Comparison of ENCODE assay signal across 1 cellular context in the genomic region with DNA sequence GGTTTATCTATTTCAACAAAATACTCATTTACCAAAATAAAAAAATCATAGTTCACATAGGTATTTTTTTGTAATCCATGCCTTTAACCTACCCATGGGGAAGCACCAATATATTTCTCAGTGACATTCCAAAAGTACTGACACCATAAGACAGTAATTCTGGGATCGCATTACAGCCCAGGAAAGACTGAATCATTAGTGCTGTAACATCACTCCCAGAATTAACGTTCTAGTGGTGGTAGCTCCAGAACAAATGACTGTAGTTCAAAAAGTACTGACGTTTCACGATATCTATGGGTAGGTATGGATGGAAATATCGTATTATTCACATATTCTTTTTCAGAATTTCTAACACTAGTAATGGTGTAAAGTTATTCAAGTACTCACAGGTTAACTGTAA.
A peak's percentile ranks its signal among the peaks of the same experiment; 100 is the strongest.
TF ChIP-seq lines count a peak whose summit lies in the region.

No MANE protein-coding gene starts in this region.

TF ChIP-seq in SK-N-SH, 30 proteins besides CTCF, POLR2A, EP300 and RAD21 (continued from another document):
- TF ChIP-seq, protein P1, sequence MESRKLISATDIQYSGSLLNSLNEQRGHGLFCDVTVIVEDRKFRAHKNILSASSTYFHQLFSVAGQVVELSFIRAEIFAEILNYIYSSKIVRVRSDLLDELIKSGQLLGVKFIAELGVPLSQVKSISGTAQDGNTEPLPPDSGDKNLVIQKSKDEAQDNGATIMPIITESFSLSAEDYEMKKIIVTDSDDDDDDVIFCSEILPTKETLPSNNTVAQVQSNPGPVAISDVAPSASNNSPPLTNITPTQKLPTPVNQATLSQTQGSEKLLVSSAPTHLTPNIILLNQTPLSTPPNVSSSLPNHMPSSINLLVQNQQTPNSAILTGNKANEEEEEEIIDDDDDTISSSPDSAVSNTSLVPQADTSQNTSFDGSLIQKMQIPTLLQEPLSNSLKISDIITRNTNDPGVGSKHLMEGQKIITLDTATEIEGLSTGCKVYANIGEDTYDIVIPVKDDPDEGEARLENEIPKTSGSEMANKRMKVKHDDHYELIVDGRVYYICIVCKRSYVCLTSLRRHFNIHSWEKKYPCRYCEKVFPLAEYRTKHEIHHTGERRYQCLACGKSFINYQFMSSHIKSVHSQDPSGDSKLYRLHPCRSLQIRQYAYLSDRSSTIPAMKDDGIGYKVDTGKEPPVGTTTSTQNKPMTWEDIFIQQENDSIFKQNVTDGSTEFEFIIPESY (IDR thresholded peaks at IDR 0.05; ENCODE audit: borderline replicate concordance, low read depth): no peak
- TF ChIP-seq JUND (IDR thresholded peaks at IDR 0.05): peak; percentile 40; the same call in 1 of the 2 replicates
- TF ChIP-seq RXRA (IDR thresholded peaks at IDR 0.05; ENCODE audit: borderline replicate concordance, low read depth): no peak
- TF ChIP-seq, protein P2, sequence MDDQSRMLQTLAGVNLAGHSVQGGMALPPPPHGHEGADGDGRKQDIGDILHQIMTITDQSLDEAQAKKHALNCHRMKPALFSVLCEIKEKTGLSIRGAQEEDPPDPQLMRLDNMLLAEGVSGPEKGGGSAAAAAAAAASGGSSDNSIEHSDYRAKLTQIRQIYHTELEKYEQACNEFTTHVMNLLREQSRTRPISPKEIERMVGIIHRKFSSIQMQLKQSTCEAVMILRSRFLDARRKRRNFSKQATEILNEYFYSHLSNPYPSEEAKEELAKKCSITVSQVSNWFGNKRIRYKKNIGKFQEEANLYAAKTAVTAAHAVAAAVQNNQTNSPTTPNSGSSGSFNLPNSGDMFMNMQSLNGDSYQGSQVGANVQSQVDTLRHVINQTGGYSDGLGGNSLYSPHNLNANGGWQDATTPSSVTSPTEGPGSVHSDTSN (IDR thresholded peaks at IDR 0.05): peak; percentile 39; the same call in 1 of the 2 replicates
- TF ChIP-seq FOXM1 (IDR thresholded peaks at IDR 0.05; ENCODE audit: low read depth): no peak
- no peak for TF ChIP-seq GABPA (IDR thresholded peaks at IDR 0.05; ENCODE audit: low read depth)
- TF ChIP-seq, protein P3, sequence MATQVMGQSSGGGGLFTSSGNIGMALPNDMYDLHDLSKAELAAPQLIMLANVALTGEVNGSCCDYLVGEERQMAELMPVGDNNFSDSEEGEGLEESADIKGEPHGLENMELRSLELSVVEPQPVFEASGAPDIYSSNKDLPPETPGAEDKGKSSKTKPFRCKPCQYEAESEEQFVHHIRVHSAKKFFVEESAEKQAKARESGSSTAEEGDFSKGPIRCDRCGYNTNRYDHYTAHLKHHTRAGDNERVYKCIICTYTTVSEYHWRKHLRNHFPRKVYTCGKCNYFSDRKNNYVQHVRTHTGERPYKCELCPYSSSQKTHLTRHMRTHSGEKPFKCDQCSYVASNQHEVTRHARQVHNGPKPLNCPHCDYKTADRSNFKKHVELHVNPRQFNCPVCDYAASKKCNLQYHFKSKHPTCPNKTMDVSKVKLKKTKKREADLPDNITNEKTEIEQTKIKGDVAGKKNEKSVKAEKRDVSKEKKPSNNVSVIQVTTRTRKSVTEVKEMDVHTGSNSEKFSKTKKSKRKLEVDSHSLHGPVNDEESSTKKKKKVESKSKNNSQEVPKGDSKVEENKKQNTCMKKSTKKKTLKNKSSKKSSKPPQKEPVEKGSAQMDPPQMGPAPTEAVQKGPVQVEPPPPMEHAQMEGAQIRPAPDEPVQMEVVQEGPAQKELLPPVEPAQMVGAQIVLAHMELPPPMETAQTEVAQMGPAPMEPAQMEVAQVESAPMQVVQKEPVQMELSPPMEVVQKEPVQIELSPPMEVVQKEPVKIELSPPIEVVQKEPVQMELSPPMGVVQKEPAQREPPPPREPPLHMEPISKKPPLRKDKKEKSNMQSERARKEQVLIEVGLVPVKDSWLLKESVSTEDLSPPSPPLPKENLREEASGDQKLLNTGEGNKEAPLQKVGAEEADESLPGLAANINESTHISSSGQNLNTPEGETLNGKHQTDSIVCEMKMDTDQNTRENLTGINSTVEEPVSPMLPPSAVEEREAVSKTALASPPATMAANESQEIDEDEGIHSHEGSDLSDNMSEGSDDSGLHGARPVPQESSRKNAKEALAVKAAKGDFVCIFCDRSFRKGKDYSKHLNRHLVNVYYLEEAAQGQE (IDR thresholded peaks at IDR 0.05; ENCODE audit: low read depth, low read length): no peak
- no peak for TF ChIP-seq EZH2phosphoT487 (IDR thresholded peaks at IDR 0.05; ENCODE audit: borderline replicate concordance, low read depth)
- no peak for TF ChIP-seq FOXJ3 (CRISPR knock-in tag; IDR thresholded peaks at IDR 0.05)
- TF ChIP-seq, protein P4, sequence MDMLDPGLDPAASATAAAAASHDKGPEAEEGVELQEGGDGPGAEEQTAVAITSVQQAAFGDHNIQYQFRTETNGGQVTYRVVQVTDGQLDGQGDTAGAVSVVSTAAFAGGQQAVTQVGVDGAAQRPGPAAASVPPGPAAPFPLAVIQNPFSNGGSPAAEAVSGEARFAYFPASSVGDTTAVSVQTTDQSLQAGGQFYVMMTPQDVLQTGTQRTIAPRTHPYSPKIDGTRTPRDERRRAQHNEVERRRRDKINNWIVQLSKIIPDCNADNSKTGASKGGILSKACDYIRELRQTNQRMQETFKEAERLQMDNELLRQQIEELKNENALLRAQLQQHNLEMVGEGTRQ (IDR thresholded peaks at IDR 0.05; ENCODE audit: borderline replicate concordance, low read depth, low read length): no peak
- no peak for TF ChIP-seq GATA2 (CRISPR knock-in tag; IDR thresholded peaks at IDR 0.05)
- no peak for TF ChIP-seq ELF1 (IDR thresholded peaks at IDR 0.05)
- TF ChIP-seq TEAD4 (IDR thresholded peaks at IDR 0.05; ENCODE audit: borderline replicate concordance, insufficient read depth): 0 out of 2 replicates have a peak, but pooled peaks have one; percentile 29
- no peak for TF ChIP-seq RCOR1 (IDR thresholded peaks at IDR 0.05; ENCODE audit: low read length)
- TF ChIP-seq CHD2 (IDR thresholded peaks at IDR 0.05; ENCODE audit: low read length, partially characterized antibody): no peak
- no peak for TF ChIP-seq SIN3A (IDR thresholded peaks at IDR 0.05; ENCODE audit: borderline replicate concordance, low read depth, low read length)
- no peak; the same call in 1 of the 2 replicates for TF ChIP-seq TCF12 (IDR thresholded peaks at IDR 0.05)
- TF ChIP-seq, protein P5, sequence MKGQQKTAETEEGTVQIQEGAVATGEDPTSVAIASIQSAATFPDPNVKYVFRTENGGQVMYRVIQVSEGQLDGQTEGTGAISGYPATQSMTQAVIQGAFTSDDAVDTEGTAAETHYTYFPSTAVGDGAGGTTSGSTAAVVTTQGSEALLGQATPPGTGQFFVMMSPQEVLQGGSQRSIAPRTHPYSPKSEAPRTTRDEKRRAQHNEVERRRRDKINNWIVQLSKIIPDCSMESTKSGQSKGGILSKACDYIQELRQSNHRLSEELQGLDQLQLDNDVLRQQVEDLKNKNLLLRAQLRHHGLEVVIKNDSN (IDR thresholded peaks at IDR 0.05; ENCODE audit: borderline replicate concordance, low read depth): no peak
- TF ChIP-seq NFIC (IDR thresholded peaks at IDR 0.05; ENCODE audit: borderline replicate concordance): no peak
- no peak for TF ChIP-seq SMC3 (IDR thresholded peaks at IDR 0.05; ENCODE audit: low read depth, low read length)
- no peak for TF ChIP-seq MEF2A (IDR thresholded peaks at IDR 0.05; ENCODE audit: borderline replicate concordance, low read depth)
- TF ChIP-seq MXI1 (IDR thresholded peaks at IDR 0.05; ENCODE audit: low read depth, low read length): no peak
- TF ChIP-seq POLR2AphosphoS5 (IDR thresholded peaks at IDR 0.05; ENCODE audit: low read depth, low read length): no peak
- TF ChIP-seq NRF1 (IDR thresholded peaks at IDR 0.05; ENCODE audit: low read depth, low read length): no peak
- no peak for TF ChIP-seq RFX5 (IDR thresholded peaks at IDR 0.05; ENCODE audit: low read length)
